8 cellular contexts compared by ENCODE assay signal in genomic region chr19:42216653-42217521, GRCh38. TPM values are rescaled to one million over a fixed set of nuclear protein-coding genes. Genes with fewer than 3 reads are reported as not detected.
A peak's percentile ranks its signal among the peaks of the same experiment; 100 is the strongest.
DNase-seq lines count a peak whose midpoint lies in the region; ATAC-seq and TF ChIP-seq lines count a peak whose summit lies in the region.

No MANE protein-coding gene starts in this region.

- no peaks in the 10 kb centered on the region for H3K27me3 Mint-ChIP-seq in activated T-cell treated with anti-CD3 and anti-CD28 coated beads, Interleukin-2, amount 50 U/mL, for 72 hours (ENCODE audit: low read depth)
- H3K27me3 Mint-ChIP-seq in neural crest cell (ENCODE audit: low read depth), result no peaks in the 10 kb centered on the region

- peaks cover 7 to 14% of the 10 kb centered on the region in 2 donors for H3K36me3 Mint-ChIP-seq in activated T-cell treated with anti-CD3 and anti-CD28 coated beads, Interleukin-2, amount 50 U/mL, for 72 hours (ENCODE audit: insufficient read depth in 2 of 2)
- no peaks in the 10 kb centered on the region for H3K36me3 Mint-ChIP-seq in neural crest cell (ENCODE audit: low read depth)

- H3K27ac Mint-ChIP-seq in activated T-cell treated with anti-CD3 and anti-CD28 coated beads, Interleukin-2, amount 50 U/mL, for 72 hours, result peak overlapping the region; percentile 97
- peak overlapping the region; percentile 98 for H3K27ac Mint-ChIP-seq in neural crest cell (ENCODE audit: unreplicated experiment)

- DNase-seq in NB4 (ENCODE audit: low read depth), result peak; percentile 49
- DNase-seq in activated T-cell treated with anti-CD3 and anti-CD28 coated beads, Interleukin-2, amount 50 U/mL, for 72 hours, result peak; percentile 53 to 56
- DNase-seq in fibroblast of villous mesenchyme (ENCODE audit: low read depth), result peak; percentile 34
- DNase-seq in neural crest cell (ENCODE audit: low read depth, low spot score), result peak; percentile 46
- DNase-seq in LoVo (ENCODE audit: low spot score), result no peak

- no peak for TF ChIP-seq POLR2A in NB4 (IDR thresholded peaks at IDR 0.05; ENCODE audit: extremely low read depth, insufficient read length)

- ATAC-seq in GM21528 (IDR thresholded peaks at IDR 0.05; ENCODE audit: low FRiP score, unreplicated experiment), result peak; percentile 11
- ATAC-seq in activated T-cell treated with anti-CD3 and anti-CD28 coated beads, Interleukin-2, amount 50 U/mL, for 72 hours (replicated peaks in 1 of 2), result peak in 1 of 2 donors; percentile 2
- no peak for ATAC-seq in HG02870 (IDR thresholded peaks at IDR 0.05; ENCODE audit: unreplicated experiment)

- H3K27ac ChIP-seq in C4-2B, result peak overlapping the region; percentile 81

- H3K4me1 Mint-ChIP-seq in activated T-cell treated with anti-CD3 and anti-CD28 coated beads, Interleukin-2, amount 50 U/mL, for 72 hours (ENCODE audit: low read depth), result peaks cover 74% of the 10 kb centered on the region
- H3K4me1 Mint-ChIP-seq in neural crest cell, result peaks cover 43% of the 10 kb centered on the region

- H3K4me3 Mint-ChIP-seq in activated T-cell treated with anti-CD3 and anti-CD28 coated beads, Interleukin-2, amount 50 U/mL, for 72 hours, result peak overlapping the region; percentile 82 to 94
- H3K4me3 Mint-ChIP-seq in neural crest cell, result peak overlapping the region; percentile 94

- no peaks in the 10 kb centered on the region for H3K9me3 Mint-ChIP-seq in activated T-cell treated with anti-CD3 and anti-CD28 coated beads, Interleukin-2, amount 50 U/mL, for 72 hours
- H3K9me3 Mint-ChIP-seq in neural crest cell, result no peaks in the 10 kb centered on the region

- H3K4me3 ChIP-seq in NB4 (ENCODE audit: low read depth, low read length) (peak overlapping the region; percentile 79), fibroblast of villous mesenchyme (ENCODE audit: low read depth, low read length) (peak overlapping the region; percentile 99)

- TF ChIP-seq CTCF in C4-2B (conservative IDR thresholded peaks at IDR 0.05) (no peak), NB4 (IDR thresholded peaks at IDR 0.05; ENCODE audit: low read depth, low read length) (no peak), fibroblast of villous mesenchyme (IDR thresholded peaks at IDR 0.05; ENCODE audit: insufficient read depth, low read depth, low read length) (no peak), neural crest cell (conservative IDR thresholded peaks at IDR 0.05) (no peak)

RNA-seq across cellular contexts. Expression of gene DEDD2, which starts 0.6 kb away (rescaled TPM):
- total RNA-seq in activated T-cell treated with anti-CD3 and anti-CD28 coated beads, Interleukin-2, amount 50 U/mL, for 72 hours, result 10 to 100 TPM; 28.8 to 31.6 TPM
- 14.8 and 15.1 TPM in 2 replicates for total RNA-seq in fibroblast of villous mesenchyme
- 20.6 and 21.5 TPM in 2 replicates for total RNA-seq in neural crest cell

RNA-seq across cellular contexts. Expression of gene ZNF526, which starts 3.2 kb away (rescaled TPM):
- total RNA-seq in activated T-cell treated with anti-CD3 and anti-CD28 coated beads, Interleukin-2, amount 50 U/mL, for 72 hours, result 10 to 100 TPM; 11.4 to 11.9 TPM
- 14.8 and 20.3 TPM in 2 replicates for total RNA-seq in fibroblast of villous mesenchyme
- 18.4 and 24.2 TPM in 2 replicates for total RNA-seq in neural crest cell

RNA-seq across cellular contexts. Expression of gene GSK3A, which starts 25.5 kb away (rescaled TPM):
- total RNA-seq in activated T-cell treated with anti-CD3 and anti-CD28 coated beads, Interleukin-2, amount 50 U/mL, for 72 hours, result 10 to 100 TPM; 39.6 to 43.2 TPM
- total RNA-seq in fibroblast of villous mesenchyme, result 16.8 and 21.2 TPM in 2 replicates
- 66.1 and 68.0 TPM in 2 replicates for total RNA-seq in neural crest cell

RNA-seq across cellular contexts. Expression of gene ERF, which starts 38.0 kb away (rescaled TPM):
- 10 to 100 TPM; 65.7 to 75.6 TPM for total RNA-seq in activated T-cell treated with anti-CD3 and anti-CD28 coated beads, Interleukin-2, amount 50 U/mL, for 72 hours
- total RNA-seq in fibroblast of villous mesenchyme (27.6 and 32.5 TPM in 2 replicates), neural crest cell (102 and 105 TPM in 2 replicates)

RNA-seq across cellular contexts. Expression of gene CIC, which starts 52.2 kb away (rescaled TPM):
- 10 to 100 TPM; 90.1 to 95.0 TPM for total RNA-seq in activated T-cell treated with anti-CD3 and anti-CD28 coated beads, Interleukin-2, amount 50 U/mL, for 72 hours
- total RNA-seq in fibroblast of villous mesenchyme (23.7 and 26.7 TPM in 2 replicates), neural crest cell (91.6 and 93.4 TPM in 2 replicates)
